Comparison of ENCODE assay signal across 15 cellular contexts in genomic region chr5:176599749-176600430, GRCh38. TPM values are rescaled to one million over a fixed set of nuclear protein-coding genes. Genes with fewer than 3 reads are reported as not detected.
"Had no signal": no experiment of that assay in that cellular context is flagged by ENCODE, and none has a peak within 500 bp of the region (broad histone marks: within the 10 kb centered on the region; RNA-seq: fewer than 3 reads in every experiment).

No MANE protein-coding gene starts in this region.

RNA-seq across cellular contexts. Expression of gene SNCB, which starts 30.4 kb away (rescaled TPM):
- total RNA-seq: left lobe of liver, lower leg skin, natural killer cell, urinary bladder had no signal
- polyA plus RNA-seq: esophagus, heart right ventricle had no signal

RNA-seq across cellular contexts. Expression of gene EIF4E1B, which starts 30.6 kb away (rescaled TPM):
- total RNA-seq: dermis microvascular lymphatic vessel endothelial cell, fibroblast of lung, heart right ventricle, left lobe of liver, lower leg skin, mammary epithelial cell, mucosa of descending colon, natural killer cell, neural crest cell, progenitor cell of endocrine pancreas, right cardiac atrium, smooth muscle cell, urinary bladder had no signal
- polyA plus RNA-seq: esophagus, fibroblast of lung, heart right ventricle, mammary epithelial cell, right cardiac atrium, smooth muscle cell, urinary bladder had no signal

RNA-seq across cellular contexts. Expression of gene CDHR2, which starts 50.7 kb away (rescaled TPM):
- total RNA-seq: glomerular endothelial cell, neural crest cell, urinary bladder had no signal
- polyA plus RNA-seq: fibroblast of lung, right cardiac atrium, smooth muscle cell, urinary bladder had no signal
